In the genomic region with DNA sequence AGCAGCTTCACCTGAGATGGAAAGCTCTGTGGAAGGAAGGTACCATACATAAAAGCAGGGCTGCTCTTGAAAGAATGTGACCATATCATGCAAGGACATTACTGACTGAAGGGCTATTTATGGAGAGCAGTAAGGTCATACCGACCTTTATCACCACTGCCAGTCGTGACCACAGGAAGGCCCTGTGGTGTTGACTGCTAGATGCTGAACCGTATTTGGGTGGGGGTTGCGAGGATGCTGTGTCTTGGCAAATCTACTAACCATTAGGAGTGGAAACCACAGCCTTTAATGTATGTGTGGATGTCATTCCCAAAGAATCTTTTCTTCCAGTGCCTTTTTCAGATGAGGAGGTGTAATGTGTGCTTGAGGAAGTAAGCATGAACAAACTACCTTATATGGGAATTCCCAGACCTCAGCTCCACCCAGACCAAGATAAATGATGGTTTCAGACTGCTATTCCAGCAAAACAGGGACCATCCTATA, we compare ENCODE assay signal across 8 cellular contexts.
DNase-seq lines count a peak whose midpoint lies in the region; ATAC-seq and TF ChIP-seq lines count a peak whose summit lies in the region.

No MANE protein-coding gene starts in this region.

- peak overlapping the region; percentile 24 to 59 for H3K4me3 Mint-ChIP-seq in CD14-positive monocyte

- DNase-seq in CD14-positive monocyte (ENCODE audit: low spot score): peak; percentile 68
- peak; percentile 27 for DNase-seq in HuH-7 (ENCODE audit: low spot score)
- DNase-seq in adrenal gland: peak in 1 of 7 donors; percentile 57
- DNase-seq in kidney tubule cell (ENCODE audit: low spot score): peak; percentile 100
- DNase-seq in vagina (ENCODE audit: extremely low spot score in 2 of 2): no peak
- no peak for DNase-seq in WERI-Rb-1
- DNase-seq in NCI-H2196 treated with DMSO at 0.1 percent for 48 hours (lab: John Stamatoyannopoulos, UW; ENCODE audit: unreplicated experiment): no peak

- peak; percentile 46 for ATAC-seq in GM21423 (IDR thresholded peaks at IDR 0.05; ENCODE audit: unreplicated experiment)

- no peaks in the 10 kb centered on the region for H3K9me3 ChIP-seq in adrenal gland (replicated peaks in 1 of 3)
- no peaks in the 10 kb centered on the region for H3K9me3 ChIP-seq in vagina
- H3K9me3 ChIP-seq in WERI-Rb-1 (ENCODE audit: severe bottlenecking): no peaks in the 10 kb centered on the region

- H3K4me1 Mint-ChIP-seq in CD14-positive monocyte: peaks cover 72% of the 10 kb centered on the region

- H3K36me3 ChIP-seq in adrenal gland (replicated peaks in 1 of 2) (no peaks in the 10 kb centered on the region), vagina (no peaks in the 10 kb centered on the region), WERI-Rb-1 (no peaks in the 10 kb centered on the region)

- peaks cover 0 to 2% (median 0%) of the 10 kb centered on the region in 7 donors for H3K9me3 Mint-ChIP-seq in CD14-positive monocyte

- H3K27me3 ChIP-seq in adrenal gland: no peaks in the 10 kb centered on the region
- no peaks in the 10 kb centered on the region for H3K27me3 ChIP-seq in vagina
- H3K27me3 ChIP-seq in WERI-Rb-1 (ENCODE audit: insufficient read depth, low read depth, severe bottlenecking): no peaks in the 10 kb centered on the region

- peaks cover 23 to 30% of the 10 kb centered on the region in 2 donors for H3K4me1 ChIP-seq in adrenal gland (replicated peaks in 1 of 2)
- peaks cover 39% of the 10 kb centered on the region for H3K4me1 ChIP-seq in vagina

- TF ChIP-seq POLR2A in adrenal gland (IDR thresholded peaks at IDR 0.05) (no peak), vagina (IDR thresholded peaks at IDR 0.05) (no peak)

- intact Hi-C loops in CD14-positive monocyte (cut with micrococcal nuclease) (loop anchor here (2.0 to 5.0 kb wide), 2 partner anchors 42 to 47 kb away; no protein-coding TSS in a partner anchor), adrenal gland (cut with DNase I) (no loop called here), vagina (cut with DNase I) (no loop called here)

- 32 to 39% (median 34%) methylated on average over 4 of the region's 4 CpGs for WGBS in adrenal gland, 4 donors

- H3K27ac Mint-ChIP-seq in CD14-positive monocyte: peak overlapping the region; percentile 95 to 100 (median 96)

- H3K36me3 Mint-ChIP-seq in CD14-positive monocyte: peaks cover 29 to 33% of the 10 kb centered on the region in 2 donors

- H3K27me3 Mint-ChIP-seq in CD14-positive monocyte (ENCODE audit: low read depth in 3 of 3): no peaks in the 10 kb centered on the region

- H3K27ac ChIP-seq in adrenal gland: peak overlapping the region in 4 of 5 donors; percentile 47 to 84 (median 71)
- H3K27ac ChIP-seq in vagina: peak overlapping the region; percentile 27
- no peak overlapping the region for H3K27ac ChIP-seq in WERI-Rb-1

- H3K4me3 ChIP-seq in adrenal gland (no peak overlapping the region), vagina (no peak overlapping the region), WERI-Rb-1 (ENCODE audit: low read depth, low read length) (no peak overlapping the region)

- TF ChIP-seq CTCF in CD14-positive monocyte (IDR thresholded peaks at IDR 0.05) (no peak), adrenal gland (IDR thresholded peaks at IDR 0.05) (no peak), vagina (IDR thresholded peaks at IDR 0.05) (no peak), WERI-Rb-1 (IDR thresholded peaks at IDR 0.05; ENCODE audit: low read depth, low read length) (no peak)

Comparison
In these comparisons a context has a peak if more than half of its experiments do, and no peak if none do; other contexts are left out.
1. DNase-seq: peak in CD14-positive monocyte (single experiment), HuH-7 (single experiment) and kidney tubule cell (single experiment); none in vagina (0 of 2), WERI-Rb-1 (single experiment) and NCI-H2196 treated with DMSO at 0.1 percent for 48 hours (single experiment).
2. intact Hi-C loops: an anchor here in CD14-positive monocyte (2.0 to 5.0 kb wide); none called in adrenal gland and vagina.